11 cellular contexts compared by ENCODE assay signal in the genomic region with DNA sequence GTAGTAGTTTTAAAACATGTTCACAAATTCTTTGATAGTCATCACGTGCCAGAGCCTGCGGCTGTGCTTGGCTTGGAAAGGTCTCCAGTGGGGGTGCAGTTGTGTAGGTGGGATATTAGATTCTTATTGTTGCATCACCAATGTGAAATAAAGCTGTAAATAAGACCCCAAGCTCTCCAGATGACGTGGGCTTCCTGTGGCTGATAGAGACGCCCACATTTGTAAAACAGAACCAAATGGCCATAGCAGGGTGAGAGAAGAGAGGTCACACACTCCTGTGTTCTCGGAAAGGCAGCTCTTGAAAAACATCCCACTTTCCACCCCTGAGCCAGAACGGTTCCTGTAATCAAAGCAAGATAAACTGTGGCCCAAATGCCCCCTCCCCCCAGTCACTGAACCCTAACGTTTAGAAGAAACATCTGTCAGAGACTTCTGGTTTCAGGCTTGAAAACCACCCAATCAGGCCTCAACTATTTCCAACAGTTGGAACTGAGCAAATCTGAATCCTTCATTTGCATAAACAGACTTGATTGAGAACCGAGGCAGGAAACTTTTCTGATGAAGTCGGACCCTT. TPM values are rescaled to one million over a fixed set of nuclear protein-coding genes. Genes with fewer than 3 reads are reported as not detected.
DNase-seq lines count a peak whose midpoint lies in the region; ATAC-seq and TF ChIP-seq lines count a peak whose summit lies in the region.
"Had no signal": no experiment of that assay in that cellular context is flagged by ENCODE, and none has a peak within 500 bp of the region (broad histone marks: within the 10 kb centered on the region; RNA-seq: fewer than 3 reads in every experiment).

No MANE protein-coding gene starts in this region.

- peak in 1 of 3 donors; percentile 76 for DNase-seq in CD4-positive, CD25-positive, alpha-beta regulatory T cell
- DNase-seq in choroid plexus epithelial cell (ENCODE audit: low read depth): peak; percentile 57
- DNase-seq in effector CD4-positive, alpha-beta T cell: no peak
- no peak for DNase-seq in glutamatergic neuron
- DNase-seq in cerebellar nuclear complex (lab: John Stamatoyannopoulos, UW): no peak
- DNase-seq in COR-L47 (lab: John Stamatoyannopoulos, UW): no peak
- DNase-seq: NCI-H1694 treated with DMSO at 0.1 percent for 48 hours had no signal

- no peak overlapping the region for H3K27ac ChIP-seq in CD4-positive, CD25-positive, alpha-beta regulatory T cell (ENCODE audit: insufficient read depth, low read length, poor library complexity, severe bottlenecking)
- H3K27ac ChIP-seq: RWPE1 had no signal

- H3K4me1 ChIP-seq in CD4-positive, CD25-positive, alpha-beta regulatory T cell (ENCODE audit: control insufficient read depth, insufficient read depth, low read length, poor library complexity, severe bottlenecking): peaks cover 5% of the 10 kb centered on the region

- TF ChIP-seq CTCF in choroid plexus epithelial cell (conservative IDR thresholded peaks at IDR 0.05; ENCODE audit: low read depth, low read length) (no peak), glutamatergic neuron (IDR thresholded peaks at IDR 0.05; ENCODE audit: partially characterized antibody, unreplicated experiment) (no peak)

- no peaks in the 10 kb centered on the region for H3K36me3 ChIP-seq in CD4-positive, CD25-positive, alpha-beta regulatory T cell (ENCODE audit: control insufficient read depth, insufficient read depth, low read length)

- peak overlapping the region in 2 of 4 donors; percentile 10 to 48 for H3K4me3 Mint-ChIP-seq in CD4-positive, CD25-positive, alpha-beta regulatory T cell
- no peak overlapping the region for H3K4me3 Mint-ChIP-seq in glutamatergic neuron (ENCODE audit: unreplicated experiment)
- H3K4me3 Mint-ChIP-seq: dendritic cell treated with granulocyte-macrophage colony-stimulating factor and Interleukin-4, amounts not matched to agents 40 ng/mL and 50 ng/mL, for 4 days had no signal

- H3K36me3 Mint-ChIP-seq in CD4-positive, CD25-positive, alpha-beta regulatory T cell: no peaks in the 10 kb centered on the region
- no peaks in the 10 kb centered on the region for H3K36me3 Mint-ChIP-seq in glutamatergic neuron (ENCODE audit: unreplicated experiment)

- peaks cover 1% of the 10 kb centered on the region for H3K27me3 Mint-ChIP-seq in CD4-positive, CD25-positive, alpha-beta regulatory T cell
- H3K27me3 Mint-ChIP-seq in glutamatergic neuron (ENCODE audit: unreplicated experiment): peaks cover 1% of the 10 kb centered on the region
- H3K27me3 Mint-ChIP-seq: dendritic cell treated with granulocyte-macrophage colony-stimulating factor and Interleukin-4, amounts not matched to agents 40 ng/mL and 50 ng/mL, for 4 days had no signal

- H3K27me3 ChIP-seq in CD4-positive, CD25-positive, alpha-beta regulatory T cell (ENCODE audit: control insufficient read depth, insufficient read depth, low read length): peaks cover 2% of the 10 kb centered on the region

- no peaks in the 10 kb centered on the region for H3K9me3 Mint-ChIP-seq in CD4-positive, CD25-positive, alpha-beta regulatory T cell
- H3K9me3 Mint-ChIP-seq in glutamatergic neuron (ENCODE audit: unreplicated experiment): no peaks in the 10 kb centered on the region

- H3K4me3 ChIP-seq in CD4-positive, CD25-positive, alpha-beta regulatory T cell (ENCODE audit: low read depth, low read length): peak overlapping the region; percentile 18
- no peak overlapping the region for H3K4me3 ChIP-seq in choroid plexus epithelial cell (ENCODE audit: low read depth, low read length)

- no peak for ATAC-seq in CD4-positive, CD25-positive, alpha-beta regulatory T cell (ENCODE audit: low read depth in 2 of 2)
- ATAC-seq in GM19043 (IDR thresholded peaks at IDR 0.05; ENCODE audit: low read depth, unreplicated experiment) (peak; percentile 53), HG03460 (IDR thresholded peaks at IDR 0.05; ENCODE audit: unreplicated experiment) (peak; percentile 56)

- H3K9me3 ChIP-seq in CD4-positive, CD25-positive, alpha-beta regulatory T cell (ENCODE audit: control insufficient read depth in 2 of 2, low read length in 2 of 2): no peaks in the 10 kb centered on the region

- H3K27ac Mint-ChIP-seq in CD4-positive, CD25-positive, alpha-beta regulatory T cell: peak overlapping the region; percentile 18 to 79 (median 55)
- H3K27ac Mint-ChIP-seq in glutamatergic neuron (ENCODE audit: unreplicated experiment): no peak overlapping the region
- H3K27ac Mint-ChIP-seq: dendritic cell treated with granulocyte-macrophage colony-stimulating factor and Interleukin-4, amounts not matched to agents 40 ng/mL and 50 ng/mL, for 4 days had no signal

- H3K4me1 Mint-ChIP-seq in CD4-positive, CD25-positive, alpha-beta regulatory T cell: peaks cover 6 to 21% (median 11%) of the 10 kb centered on the region in 4 donors
- no peaks in the 10 kb centered on the region for H3K4me1 Mint-ChIP-seq in glutamatergic neuron (ENCODE audit: low read depth, unreplicated experiment)

RNA-seq across cellular contexts. Expression of a gene that starts 6.6 kb away (rescaled TPM):
- total RNA-seq in CD4-positive, CD25-positive, alpha-beta regulatory T cell: 12.4 TPM
- polyA plus RNA-seq in CD4-positive, CD25-positive, alpha-beta regulatory T cell: 10 to 100 TPM; 22.3 to 72.0 (median 47.8) TPM
- total RNA-seq in glutamatergic neuron (ENCODE audit: unreplicated experiment): 40.7 TPM

Comparison
In these comparisons a context has a peak if more than half of its experiments do, and no peak if none do; other contexts are left out.
1. ATAC-seq: peak in GM19043 (single experiment) and HG03460 (single experiment); none in CD4-positive, CD25-positive, alpha-beta regulatory T cell (0 of 2).